In genomic region chr22:43263645-43264514, GRCh38 we compare ENCODE assay signal across 7 cellular contexts.
DNase-seq lines count a peak whose midpoint lies in the region; ATAC-seq and FAIRE-seq lines count a peak whose summit lies in the region.

No MANE protein-coding gene starts in this region.

- peak; percentile 83 for ATAC-seq in GM19023 (IDR thresholded peaks at IDR 0.05; ENCODE audit: unreplicated experiment)
- peak; percentile 72 for ATAC-seq in HG03135 (IDR thresholded peaks at IDR 0.05; ENCODE audit: unreplicated experiment)

- FAIRE-seq in RCC 7860 (lab: Jason Lieb, UNC) = no peak

- DNase-seq in RCC 7860 (ENCODE audit: low spot score) (peak; percentile 45), glomerular visceral epithelial cell (ENCODE audit: extremely low spot score) (peak; percentile 79), DMS114 treated with DMSO at 0.1 percent for 48 hours (lab: John Stamatoyannopoulos, UW; ENCODE audit: unreplicated experiment) (no peak)
- DNase-seq in activated T-helper 1 cell treated with anti-CD3 and anti-CD28 coated beads, Interleukin-2, amount 50 U/mL, for 16 hours (ENCODE audit: low read depth in 1 of 2, low spot score in 1 of 2) = peak; percentile 64 to 66
- peak; percentile 65 to 76 for DNase-seq in stimulated activated CD4-positive, alpha-beta T cell treated with anti-CD3 and anti-CD28 coated beads, Interleukin-12 subunit alpha, Interleukin-12 subunit beta, amount 100 ng/mL, for 24 hours (ENCODE audit: low read depth in 2 of 2)
